Comparison of ENCODE assay signal across 8 cellular contexts in genomic region chr6:26055670-26056582, GRCh38. TPM values are rescaled to one million over a fixed set of nuclear protein-coding genes. Genes with fewer than 3 reads are reported as not detected.
DNase-seq lines count a peak whose midpoint lies in the region; ATAC-seq and TF ChIP-seq lines count a peak whose summit lies in the region.

No MANE protein-coding gene starts in this region.

- H3K4me3 Mint-ChIP-seq in endothelial cell (ENCODE audit: unreplicated experiment), result peak overlapping the region; percentile 96
- H3K4me3 Mint-ChIP-seq in mesothelial cell of epicardium, result peak overlapping the region; percentile 86

- no peaks in the 10 kb centered on the region for H3K9me3 Mint-ChIP-seq in endothelial cell (ENCODE audit: unreplicated experiment)
- no peaks in the 10 kb centered on the region for H3K9me3 Mint-ChIP-seq in mesothelial cell of epicardium

- peaks cover 5% of the 10 kb centered on the region for H3K27me3 Mint-ChIP-seq in endothelial cell (ENCODE audit: unreplicated experiment)
- no peaks in the 10 kb centered on the region for H3K27me3 Mint-ChIP-seq in mesothelial cell of epicardium (ENCODE audit: low read depth)

- H3K4me1 Mint-ChIP-seq in endothelial cell (ENCODE audit: unreplicated experiment) (peaks cover 12% of the 10 kb centered on the region), mesothelial cell of epicardium (peaks cover 20% of the 10 kb centered on the region)

- H3K36me3 Mint-ChIP-seq in endothelial cell (ENCODE audit: low read depth, unreplicated experiment) (no peaks in the 10 kb centered on the region), mesothelial cell of epicardium (no peaks in the 10 kb centered on the region)

- peak; percentile 73 for ATAC-seq in GM21390 (IDR thresholded peaks at IDR 0.05; ENCODE audit: unreplicated experiment)

- H3K27ac Mint-ChIP-seq in endothelial cell (ENCODE audit: unreplicated experiment) (peak overlapping the region; percentile 99), mesothelial cell of epicardium (peak overlapping the region; percentile 100)

- no peak for TF ChIP-seq CTCF in endothelial cell (IDR thresholded peaks at IDR 0.05; ENCODE audit: unreplicated experiment)
- TF ChIP-seq CTCF in mesothelial cell of epicardium (IDR thresholded peaks at IDR 0.05; ENCODE audit: unreplicated experiment), result no peak

- DNase-seq in Caki2 (ENCODE audit: low read depth) (peak; percentile 93), HT1080 (ENCODE audit: low read depth) (peak; percentile 95), NOMO-1 treated with dmso at 0.1 percent for 144 hours (lab: John Stamatoyannopoulos, UW; ENCODE audit: unreplicated experiment) (peak; percentile 86), endothelial cell (ENCODE audit: low spot score) (peak; percentile 76), mesothelial cell of epicardium (ENCODE audit: low spot score in 2 of 2, unreplicated experiment in 2 of 2) (peak; percentile 43 to 79)
- DNase-seq in activated CD8-positive, alpha-beta memory T cell treated with anti-CD3 and anti-CD28 coated beads, Interleukin-2, amount 50 U/mL, for 48 hours, result peak; percentile 96
- peak; percentile 75 to 85 for DNase-seq in stimulated activated CD8-positive, alpha-beta memory T cell treated with anti-CD3 and anti-CD28 coated beads, Interleukin-15, amount 100 ng/mL, for 48 hours (ENCODE audit: low read depth in 2 of 2)

- in situ Hi-C loops in Caki2 (cut with HindIII; ENCODE audit: low pct_unique_long_range_greater_than_20kb, low sequenced_read_pairs), result no loop called here

RNA-seq across cellular contexts. Expression of gene HFE, which starts 31.3 kb away (rescaled TPM):
- 27.3 and 32.5 TPM in 2 replicates for total RNA-seq in Caki2 (2014; rRNA removed; shearing (Covaris generic); ENCODE audit: low replicate concordance)
- total RNA-seq in HT1080 (2014; rRNA removed; shearing (Covaris generic)), result 3.4 and 3.8 TPM in 2 replicates
- 4.6 and 6.9 TPM in 2 replicates for polyA plus RNA-seq in HT1080 (2015; cell fraction: cytosol; rRNA removed)
- polyA plus RNA-seq in HT1080 (2015; cell fraction: nucleus; rRNA removed), result 9.1 and 9.7 TPM in 2 replicates
- total RNA-seq in endothelial cell (ENCODE audit: unreplicated experiment), result 1.2 TPM
- total RNA-seq in mesothelial cell of epicardium, result 7.0 to 8.3 TPM (median 8.3 TPM) in 3 replicates

Comparison
In these comparisons a context has a peak if more than half of its experiments do, and no peak if none do; other contexts are left out.
1. Peak in every context shown above with its lines: DNase-seq and ATAC-seq.